Comparison of ENCODE assay signal across 20 cellular contexts in genomic region chr20:55935448-55936221, GRCh38.
"Had no signal": no experiment of that assay in that cellular context is flagged by ENCODE, and none has a peak within 500 bp of the region (broad histone marks: within the 10 kb centered on the region; RNA-seq: fewer than 3 reads in every experiment).

No MANE protein-coding gene starts in this region.

- DNase-seq: activated CD4-positive, alpha-beta T cell treated with anti-CD3 and anti-CD28 coated beads for 36 hours; activated CD4-positive, alpha-beta T cell treated with anti-CD3 and anti-CD28 coated beads, Interleukin-2, amount 50 U/mL, for 1 hour; activated CD4-positive, CD25-positive, alpha-beta regulatory T cell; activated CD8-positive, alpha-beta memory T cell treated with anti-CD3 and anti-CD28 coated beads, Interleukin-2, amount 50 U/mL, for 4 hours; activated CD8-positive, alpha-beta T cell treated with anti-CD3 and anti-CD28 coated beads for 36 hours; activated gamma-delta T cell treated with Interleukin-2 at 50 U/mL for 16 hours; activated naive CD4-positive, alpha-beta T cell treated with anti-CD3 and anti-CD28 coated beads, Interleukin-2, amount 10 ng/mL, durations not matched to agents 7 days and 5 days; activated T-cell treated with anti-CD3 and anti-CD28 coated beads, Interleukin-2, amount 50 U/mL, for 72 hours; amniotic stem cell; MV-4-11; NCI-H1092 treated with DMSO at 0.1 percent for 48 hours; NCI-H1436; NCI-H187; NCI-H2081; NCI-H446; NCI-H524; SIG-M5; T-cell had no signal

- H3K27ac ChIP-seq: KMS-11, VCaP had no signal

- ATAC-seq: activated CD4-positive, alpha-beta T cell treated with anti-CD3 and anti-CD28 coated beads for 36 hours; activated CD8-positive, alpha-beta T cell treated with anti-CD3 and anti-CD28 coated beads for 36 hours; activated T-cell treated with anti-CD3 and anti-CD28 coated beads, Interleukin-2, amount 50 U/mL, for 72 hours; T-cell had no signal
